ENCODE assay signal across 8 cellular contexts in genomic region chr3:23203651-23204111, GRCh38. TPM values are rescaled to one million over a fixed set of nuclear protein-coding genes. Genes with fewer than 3 reads are reported as not detected.
DNase-seq lines count a peak whose midpoint lies in the region; ATAC-seq and TF ChIP-seq lines count a peak whose summit lies in the region.

No MANE protein-coding gene starts in this region.

- H3K79me1 ChIP-seq in IMR-90 (ENCODE audit: low read depth in 1 of 2, low read length in 2 of 2), result peaks cover 8 to 17% of the 10 kb centered on the region in 2 experiments; a peak in 2 of 4 replicates

- POLR2A ChIA-PET in A673 (lab: Charles Lee; ENCODE audit: low non-redundant PET), result no interaction called here
- POLR2A ChIA-PET in IMR-90 (lab: Charles Lee; ENCODE audit: unreplicated experiment), result no interaction called here
- POLR2A ChIA-PET in activated CD8-positive, alpha-beta T cell treated with anti-CD3 and anti-CD28 coated beads, Interleukin-2, amount 10 ng/mL, durations not matched to agents 7 days and 5 days (lab: Charles Lee), result no interaction called here

- H4K5ac ChIP-seq in IMR-90 (ENCODE audit: low read depth, low read length), result no peak overlapping the region; the same call in 1 of the 2 replicates

- DNase-seq in A673 (ENCODE audit: low spot score), result peak; percentile 6
- DNase-seq in IMR-90, result peak; percentile 5
- DNase-seq in activated CD8-positive, alpha-beta T cell treated with anti-CD3 and anti-CD28 coated beads, Interleukin-2, amount 10 ng/mL, durations not matched to agents 7 days and 5 days, result peak; percentile 33
- DNase-seq in fibroblast of mammary gland (ENCODE audit: low read depth), result peak; percentile 10
- DNase-seq in vagina (ENCODE audit: extremely low spot score in 2 of 2), result no peak
- no peak for DNase-seq in DMS153 (lab: John Stamatoyannopoulos, UW)

- peak overlapping the region in 1 of 2 experiments; percentile 44; a peak in 1 of 4 replicates for H4K8ac ChIP-seq in IMR-90 (ENCODE audit: low read depth in 2 of 2, low read length in 2 of 2)

- 0% methylated on average over 1 of the region's 17 CpGs; no CpG with 5 or more reads in 1 of the 2 experiments for WGBS in IMR-90 (ENCODE audit: extremely low coverage in 2 of 2, insufficient read length in 1 of 2), 2 experiments

- H3K9me1 ChIP-seq in IMR-90 (ENCODE audit: insufficient read depth, low read length), result 0 out of 2 replicates have a peak, but pooled peaks cover 3% of the 10 kb centered on the region

- peak overlapping the region; percentile 73 for H3K27ac Mint-ChIP-seq in activated CD8-positive, alpha-beta T cell treated with anti-CD3 and anti-CD28 coated beads, Interleukin-2, amount 10 ng/mL, durations not matched to agents 7 days and 5 days
- H3K27ac Mint-ChIP-seq in nephron, result peak overlapping the region; percentile 64 to 84 (median 78)

- no peak overlapping the region for H2BK120ac ChIP-seq in IMR-90 (ENCODE audit: low read depth, low read length)

- H2AFZ ChIP-seq in IMR-90 (replicated peaks; ENCODE audit: low read length, poor library complexity), result peak overlapping the region; percentile 95

- H3K4me2 ChIP-seq in IMR-90 (ENCODE audit: low read depth, low read length), result peak overlapping the region; percentile 86

- intact Hi-C loops in A673 (cut with micrococcal nuclease; ENCODE audit: unreplicated experiment) (loop anchor here (10.0 kb wide), 1 partner anchor 671 kb away; no protein-coding TSS in a partner anchor), IMR-90 (cut with micrococcal nuclease) (loop anchor here (2.0 to 10.0 kb wide), 3 partner anchors 524 to 671 kb away; no protein-coding TSS in a partner anchor), vagina (cut with DNase I) (loop anchor here (10.0 kb wide), 1 partner anchor 601 kb away; the partner anchor contains the start of gene UBE2E1)

- CTCF ChIA-PET in A673 (lab: Charles Lee) (no interaction called here), IMR-90 (lab: Yijun Ruan, JAX) (no interaction called here)
- CTCF ChIA-PET in activated CD8-positive, alpha-beta T cell treated with anti-CD3 and anti-CD28 coated beads, Interleukin-2, amount 10 ng/mL, durations not matched to agents 7 days and 5 days (lab: Charles Lee), result no interaction called here

- no peak overlapping the region for H3K4ac ChIP-seq in IMR-90 (ENCODE audit: low read depth, low read length)

- H3K18ac ChIP-seq in IMR-90 (ENCODE audit: low read depth, low read length), result peak overlapping the region; percentile 33; the same call in 1 of the 2 replicates

- peak overlapping the region; percentile 35 for H3K23ac ChIP-seq in IMR-90 (ENCODE audit: low read depth, low read length)

- peak overlapping the region; percentile 78 for H3K9ac ChIP-seq in IMR-90 (ENCODE audit: low read depth, low read length)

- no peak overlapping the region for H2BK15ac ChIP-seq in IMR-90 (ENCODE audit: low read depth, low read length)

- TF ChIP-seq CTCF in A673 (conservative IDR thresholded peaks at IDR 0.05; ENCODE audit: low read depth, low read length) (no peak), IMR-90 (conservative IDR thresholded peaks at IDR 0.05; ENCODE audit: low read depth, low read length) (no peak), fibroblast of mammary gland (conservative IDR thresholded peaks at IDR 0.05; ENCODE audit: control insufficient read depth, insufficient read depth, low read depth, low read length) (no peak), nephron (IDR thresholded peaks at IDR 0.05; ENCODE audit: unreplicated experiment in 3 of 3) (no peak), vagina (IDR thresholded peaks at IDR 0.05) (no peak)

- H2AK5ac ChIP-seq in IMR-90 (ENCODE audit: low read depth, low read length), result no peak overlapping the region

- no peaks in the 10 kb centered on the region for H3K9me3 Mint-ChIP-seq in activated CD8-positive, alpha-beta T cell treated with anti-CD3 and anti-CD28 coated beads, Interleukin-2, amount 10 ng/mL, durations not matched to agents 7 days and 5 days (ENCODE audit: insufficient read depth)
- H3K9me3 Mint-ChIP-seq in nephron, result no peaks in the 10 kb centered on the region

- no peaks in the 10 kb centered on the region for H3K36me3 Mint-ChIP-seq in activated CD8-positive, alpha-beta T cell treated with anti-CD3 and anti-CD28 coated beads, Interleukin-2, amount 10 ng/mL, durations not matched to agents 7 days and 5 days (ENCODE audit: low read depth)
- no peaks in the 10 kb centered on the region for H3K36me3 Mint-ChIP-seq in nephron (ENCODE audit: low read depth)

- H3K36me3 ChIP-seq in A673 (ENCODE audit: insufficient read depth, low read length, poor library complexity, severe bottlenecking) (no peaks in the 10 kb centered on the region), IMR-90 (ENCODE audit: control insufficient read depth, insufficient read depth, low read length) (no peaks in the 10 kb centered on the region), vagina (no peaks in the 10 kb centered on the region)

- no peak for TF ChIP-seq POLR2A in IMR-90 (IDR thresholded peaks at IDR 0.05; ENCODE audit: low read depth, low read length)
- no peak for TF ChIP-seq POLR2A in vagina (IDR thresholded peaks at IDR 0.05)

- H3K4me3 Mint-ChIP-seq in activated CD8-positive, alpha-beta T cell treated with anti-CD3 and anti-CD28 coated beads, Interleukin-2, amount 10 ng/mL, durations not matched to agents 7 days and 5 days, result peak overlapping the region; percentile 90
- H3K4me3 Mint-ChIP-seq in nephron, result peak overlapping the region; percentile 95 to 98 (median 97)

- H2BK5ac ChIP-seq in IMR-90 (ENCODE audit: low read depth, low read length, poor library complexity, severe bottlenecking), result no peak overlapping the region

- H4K91ac ChIP-seq in IMR-90 (ENCODE audit: insufficient read depth, low read depth, low read length), result no peak overlapping the region

- H2BK20ac ChIP-seq in IMR-90 (ENCODE audit: low read depth, low read length), result no peak overlapping the region

- H3K27me3 Mint-ChIP-seq in activated CD8-positive, alpha-beta T cell treated with anti-CD3 and anti-CD28 coated beads, Interleukin-2, amount 10 ng/mL, durations not matched to agents 7 days and 5 days (ENCODE audit: low read depth), result peaks cover 19% of the 10 kb centered on the region
- peaks cover 3% of the 10 kb centered on the region for H3K27me3 Mint-ChIP-seq in nephron (ENCODE audit: low read depth)

- peaks cover 20% of the 10 kb centered on the region for H3K4me1 Mint-ChIP-seq in activated CD8-positive, alpha-beta T cell treated with anti-CD3 and anti-CD28 coated beads, Interleukin-2, amount 10 ng/mL, durations not matched to agents 7 days and 5 days (ENCODE audit: low read depth)
- peaks cover 21% of the 10 kb centered on the region for H3K4me1 Mint-ChIP-seq in nephron

- ATAC-seq in GM18909 (IDR thresholded peaks at IDR 0.05; ENCODE audit: poor library complexity, unreplicated experiment), result peak; percentile 19
- peak; percentile 15 for ATAC-seq in IMR-90 (ENCODE audit: low read depth)
- ATAC-seq in activated CD8-positive, alpha-beta T cell treated with anti-CD3 and anti-CD28 coated beads, Interleukin-2, amount 10 ng/mL, durations not matched to agents 7 days and 5 days, result peak; percentile 9

- TF ChIP-seq RAD21 in IMR-90 (IDR thresholded peaks at IDR 0.05; ENCODE audit: low read length), result no peak; the same call in 1 of the 2 replicates

- in situ Hi-C loops in IMR-90 (cut with MboI; ENCODE audit: low sequenced_read_pairs), result no loop called here

- peak overlapping the region; percentile 5 for H2AK9ac ChIP-seq in IMR-90 (replicated peaks; ENCODE audit: low read depth, low read length, poor library complexity)

- H3K9me3 ChIP-seq in A673 (ENCODE audit: low read depth, low read length, poor library complexity, severe bottlenecking), result no peaks in the 10 kb centered on the region
- no peaks in the 10 kb centered on the region for H3K9me3 ChIP-seq in IMR-90 (ENCODE audit: control insufficient read depth, insufficient read depth, low read length)
- no peaks in the 10 kb centered on the region for H3K9me3 ChIP-seq in vagina

- no peak overlapping the region for H3K14ac ChIP-seq in IMR-90 (replicated peaks; ENCODE audit: low read depth, low read length)

- H3K4me1 ChIP-seq in A673 (ENCODE audit: insufficient read depth, low read length, poor library complexity, severe bottlenecking) (no peaks in the 10 kb centered on the region), IMR-90 (ENCODE audit: control insufficient read depth, insufficient read depth, low read length) (no peaks in the 10 kb centered on the region; the same call in 1 of the 2 replicates), vagina (peaks cover 15% of the 10 kb centered on the region)

- dilution Hi-C loops in IMR-90 (cut with HindIII; ENCODE audit: low sequenced_read_pairs, unreplicated experiment), result no loop called here

- no peak overlapping the region for H3K27ac ChIP-seq in A673 (ENCODE audit: low read depth, low read length, poor library complexity, severe bottlenecking)
- H3K27ac ChIP-seq in IMR-90 (ENCODE audit: insufficient read depth, low read length), result peak overlapping the region; percentile 42; the same call in 1 of the 2 replicates
- H3K27ac ChIP-seq in vagina, result peak overlapping the region; percentile 88

- H3K56ac ChIP-seq in IMR-90 (ENCODE audit: extremely low read depth, insufficient read depth, low read length), result peak overlapping the region; percentile 2; the same call in 1 of the 2 replicates

- BruUV-seq in A673 (replicated peaks; lab: Mats Ljungman, UMichigan) (no TSS peak), IMR-90 (replicated peaks; lab: Mats Ljungman, UMichigan) (no TSS peak)

- H3K27me3 ChIP-seq in A673 (replicated peaks; ENCODE audit: insufficient read depth, low read depth, low read length, poor library complexity) (peaks cover 57% of the 10 kb centered on the region), IMR-90 (ENCODE audit: control insufficient read depth, insufficient read depth, low read length) (peaks cover 11% of the 10 kb centered on the region), vagina (no peaks in the 10 kb centered on the region)

- H3K4me3 ChIP-seq in A673 (ENCODE audit: low read depth, low read length, poor library complexity, severe bottlenecking) (peak overlapping the region; percentile 56), IMR-90 (ENCODE audit: insufficient read depth, low read depth, low read length) (peak overlapping the region; percentile 91), fibroblast of mammary gland (ENCODE audit: control insufficient read depth, low read depth, low read length) (peak overlapping the region; percentile 84), vagina (peak overlapping the region; percentile 85 to 95)

- H4K20me1 ChIP-seq in IMR-90 (ENCODE audit: insufficient read depth, low read length), result peaks cover 9% of the 10 kb centered on the region; the same call in 1 of the 2 replicates

RNA-seq across cellular contexts. Expression of gene UBE2E2, which starts 0.6 kb away (rescaled TPM):
- total RNA-seq in A673 (2021) (0.61 and 2.0 TPM in 2 replicates), IMR-90 (2012; rRNA removed) (18.6 and 18.9 TPM in 2 replicates), vagina (31.2 TPM)
- polyA plus RNA-seq in IMR-90 (2012; rRNA removed), result 32.7 and 35.2 TPM in 2 replicates
- polyA plus RNA-seq in IMR-90 (2012; cell fraction: cytosol; rRNA removed), result 21.6 and 35.3 TPM in 2 replicates
- 7.7 and 18.3 TPM in 2 replicates for polyA plus RNA-seq in IMR-90 (2012; cell fraction: nucleus; rRNA removed; ENCODE audit: low replicate concordance)
- 10 to 100 TPM; 11.3 to 11.8 TPM for total RNA-seq in activated CD8-positive, alpha-beta T cell treated with anti-CD3 and anti-CD28 coated beads, Interleukin-2, amount 10 ng/mL, durations not matched to agents 7 days and 5 days

Comparison
In these comparisons a context has a peak if more than half of its experiments do, and no peak if none do; other contexts are left out.
1. DNase-seq: peak in A673 (single experiment), IMR-90 (single experiment), activated CD8-positive, alpha-beta T cell treated with anti-CD3 and anti-CD28 coated beads, Interleukin-2, amount 10 ng/mL, durations not matched to agents 7 days and 5 days (single experiment) and fibroblast of mammary gland (single experiment); none in vagina (0 of 2) and DMS153 (single experiment).
2. Peak in every context shown above with its lines, with median percentiles within 50 percentile points of each other: H3K4me3 ChIP-seq and ATAC-seq.